Comparison of ENCODE assay signal across 15 cellular contexts in genomic region chr11:45860348-45860747, GRCh38. TPM values are rescaled to one million over a fixed set of nuclear protein-coding genes. Genes with fewer than 3 reads are reported as not detected.
DNase-seq lines count a peak whose midpoint lies in the region; ATAC-seq, FAIRE-seq and TF ChIP-seq lines count a peak whose summit lies in the region.
"Had no signal": no experiment of that assay in that cellular context is flagged by ENCODE, and none has a peak within 500 bp of the region (broad histone marks: within the 10 kb centered on the region; RNA-seq: fewer than 3 reads in every experiment).

No MANE protein-coding gene starts in this region.

- DNase-seq in adrenal gland (peak in 2 of 7 donors; percentile 22 to 53), kidney (no peak), sciatic nerve (ENCODE audit: low spot score) (peak; percentile 42), NCI-H146 treated with DMSO at 0.1 percent for 48 hours (lab: John Stamatoyannopoulos, UW; ENCODE audit: unreplicated experiment) (no peak), HCEC 1CT (no peak), brain microvascular endothelial cell (no peak)
- no peak for DNase-seq in stimulated activated CD4-positive, alpha-beta T cell treated with anti-CD3 and anti-CD28 coated beads, Interleukin-4, amount 100 ng/mL, for 1 hour
- DNase-seq: activated CD8-positive, alpha-beta memory T cell treated with anti-CD3 and anti-CD28 coated beads, Interleukin-2, amount 50 U/mL, for 4 hours; activated naive CD4-positive, alpha-beta T cell treated with anti-CD3 and anti-CD28 coated beads, Interleukin-2, amount 50 U/mL, for 16 hours; OCI-M1; stimulated activated naive CD8-positive, alpha-beta T cell treated with anti-CD3 and anti-CD28 coated beads, Interleukin-15, amount 100 ng/mL, for 72 hours had no signal

- TF ChIP-seq CTCF in 22Rv1 (IDR thresholded peaks at IDR 0.05) (no peak), adrenal gland (IDR thresholded peaks at IDR 0.05) (no peak), kidney (IDR thresholded peaks at IDR 0.05; ENCODE audit: borderline replicate concordance, extremely low read depth, insufficient read depth) (no peak), brain microvascular endothelial cell (IDR thresholded peaks at IDR 0.05; ENCODE audit: low read depth, low read length, missing control alignments) (no peak)

- intact Hi-C loops in adrenal gland (cut with DNase I) (loop anchor here in 1 of 2 donors (10.0 kb wide), 2 partner anchors 54 to 144 kb away; partner anchors contain the start of gene PEX16), kidney (cut with DNase I) (no loop called here), sciatic nerve (cut with DNase I) (no loop called here)

- 85 to 94% (median 92%) methylated on average over 5 of the region's 5 CpGs for WGBS in adrenal gland, 4 donors

- H3K9me3 ChIP-seq in adrenal gland (replicated peaks in 1 of 3), result no peaks in the 10 kb centered on the region
- H3K9me3 ChIP-seq in kidney (ENCODE audit: control insufficient read depth in 1 of 2, low read length in 2 of 2), result no peaks in the 10 kb centered on the region

- H3K4me3 ChIP-seq in adrenal gland (no peak overlapping the region), kidney (ENCODE audit: low read length in 2 of 2) (no peak overlapping the region), brain microvascular endothelial cell (ENCODE audit: low read depth, low read length) (no peak overlapping the region)
- H3K4me3 ChIP-seq: K562 had no signal

- ATAC-seq in sciatic nerve, result no peak
- ATAC-seq: K562; stimulated activated naive CD8-positive, alpha-beta T cell treated with anti-CD3 and anti-CD28 coated beads, Interleukin-15, amount 100 ng/mL, for 72 hours had no signal

- H3K9ac ChIP-seq in kidney (ENCODE audit: low read length in 2 of 2), result peak overlapping the region in 1 of 2 donors; percentile 66

- H3K4me1 ChIP-seq in adrenal gland (replicated peaks in 1 of 2), result peaks cover 36 to 46% of the 10 kb centered on the region in 2 donors
- peaks cover 41 to 46% of the 10 kb centered on the region in 2 donors for H3K4me1 ChIP-seq in kidney (ENCODE audit: control insufficient read depth in 1 of 2, insufficient read depth in 1 of 2, low read depth in 1 of 2, low read length in 2 of 2)

- in situ Hi-C loops in brain microvascular endothelial cell (cut with HindIII; ENCODE audit: low pct_ligation_motif_present, low sequenced_read_pairs), result no loop called here

- H3K27ac ChIP-seq in 22Rv1, result peak overlapping the region; percentile 54
- H3K27ac ChIP-seq in adrenal gland, result peak overlapping the region; percentile 19 to 87 (median 77)
- peak overlapping the region; percentile 80 to 82 for H3K27ac ChIP-seq in kidney (ENCODE audit: low read depth in 2 of 2, low read length in 2 of 2)
- no peak overlapping the region for H3K27ac ChIP-seq in brain microvascular endothelial cell

- TF ChIP-seq POLR2A in adrenal gland (IDR thresholded peaks at IDR 0.05), result no peak

- H3K27me3 ChIP-seq in adrenal gland (no peaks in the 10 kb centered on the region), brain microvascular endothelial cell (replicated peaks) (no peaks in the 10 kb centered on the region)

- FAIRE-seq in kidney (lab: Jason Lieb, UNC), result no peak
- FAIRE-seq: colon, K562 had no signal

- H3K36me3 ChIP-seq in adrenal gland (replicated peaks in 1 of 2), result peaks cover 0 to 55% of the 10 kb centered on the region in 2 donors
- H3K36me3 ChIP-seq in kidney (ENCODE audit: control insufficient read depth in 1 of 2, insufficient read depth in 2 of 2, low read length in 2 of 2), result peaks cover 33 to 76% of the 10 kb centered on the region in 2 donors
- H3K36me3 ChIP-seq in brain microvascular endothelial cell (replicated peaks), result peaks cover 24% of the 10 kb centered on the region

RNA-seq across cellular contexts. Expression of gene CRY2, which starts 13.1 kb away (rescaled TPM):
- 10 to 100 TPM; 27.2 to 57.4 (median 36.2) TPM for total RNA-seq in adrenal gland
- polyA plus RNA-seq in adrenal gland, result 10 to 100 TPM; 14.7 to 19.1 (median 14.9) TPM
- total RNA-seq in kidney, result 44.5 TPM
- 20.7 TPM for polyA plus RNA-seq in kidney (ENCODE audit: insufficient read depth, low read depth, low replicate concordance)
- total RNA-seq in sciatic nerve, result 74.2 TPM

RNA-seq across cellular contexts. Expression of gene MAPK8IP1, which starts 25.1 kb away (rescaled TPM):
- total RNA-seq in adrenal gland, result 10 to 100 TPM; 28.2 to 73.7 (median 32.6) TPM
- 10 to 100 TPM; 14.5 to 39.5 (median 33.3) TPM for polyA plus RNA-seq in adrenal gland
- 15.7 TPM for total RNA-seq in kidney
- polyA plus RNA-seq in kidney (ENCODE audit: insufficient read depth, low read depth, low replicate concordance), result 24.8 TPM
- 285 TPM for total RNA-seq in sciatic nerve

RNA-seq across cellular contexts. Expression of gene FREY1, which starts 46.7 kb away (rescaled TPM):
- total RNA-seq in adrenal gland, result under 1 TPM in 4 of 8 donors, not detected in 4; 0.35 to 0.94 (median 0.83) TPM
- polyA plus RNA-seq in adrenal gland, result under 1 TPM in 2 of 3 donors, not detected in 1; 0.30 to 0.56 TPM
- total RNA-seq in kidney, result 1.0 TPM
- 0.99 TPM for polyA plus RNA-seq in kidney (ENCODE audit: insufficient read depth, low read depth, low replicate concordance)
- not detected for total RNA-seq in sciatic nerve
- total RNA-seq: H4 had no signal

RNA-seq across cellular contexts. Expression of gene SLC35C1, which starts 55.4 kb away (rescaled TPM):
- total RNA-seq in adrenal gland, result 10 to 100 TPM in 6 of 8 donors, 1 to 10 TPM in 2; 8.5 to 17.3 (median 12.4) TPM
- polyA plus RNA-seq in adrenal gland, result 1 to 10 TPM; 6.3 to 8.2 (median 7.8) TPM
- total RNA-seq in kidney, result 20.6 TPM
- 5.7 TPM for polyA plus RNA-seq in kidney (ENCODE audit: insufficient read depth, low read depth, low replicate concordance)
- 12.0 TPM for total RNA-seq in sciatic nerve

RNA-seq across cellular contexts. Expression of gene PEX16, which starts 57.3 kb away (rescaled TPM):
- total RNA-seq in adrenal gland, result 10 to 100 TPM; 32.6 to 48.5 (median 40.7) TPM
- 10 to 100 TPM in 2 of 3 donors, 1 to 10 TPM in 1; 7.6 to 67.6 (median 52.8) TPM for polyA plus RNA-seq in adrenal gland
- 38.4 TPM for total RNA-seq in kidney
- 46.0 TPM for polyA plus RNA-seq in kidney (ENCODE audit: insufficient read depth, low read depth, low replicate concordance)
- total RNA-seq in sciatic nerve, result 19.0 TPM
